Comparison of ENCODE assay signal across 8 cellular contexts in genomic region chr17:16386126-16386507, GRCh38. TPM values are rescaled to one million over a fixed set of nuclear protein-coding genes. Genes with fewer than 3 reads are reported as not detected.
DNase-seq lines count a peak whose midpoint lies in the region; ATAC-seq and TF ChIP-seq lines count a peak whose summit lies in the region.
"Not testable (repeated sequence)": the region's sequence is repeated elsewhere in the genome, so short reads cannot be mapped to it uniquely, and the experiment has no call there.

No MANE protein-coding gene starts in this region.

- H3K4me1 ChIP-seq in BLaER1 treated with 17β-estradiol and CSF1 and Interleukin-3, amounts not matched to agents 10 nM and 100 nM = peaks cover 28 to 49% (median 44%) of the 10 kb centered on the region in 10 experiments
- H3K4me1 ChIP-seq in HEK293 (ENCODE audit: control insufficient read depth, insufficient read depth, low read length) = not testable (repeated sequence)
- H3K4me1 ChIP-seq in RWPE2 (ENCODE audit: insufficient read depth, poor library complexity, severe bottlenecking) (peaks cover 16% of the 10 kb centered on the region), neural progenitor cell (peaks cover 18% of the 10 kb centered on the region), stomach (peaks cover 31 to 62% (median 39%) of the 10 kb centered on the region in 4 donors)

- TF ChIP-seq CTCF in HEK293 (tag by site-specific recombination; IDR thresholded peaks at IDR 0.05); RWPE2 (IDR thresholded peaks at IDR 0.05; ENCODE audit: poor library complexity, severe bottlenecking); neural progenitor cell (IDR thresholded peaks at IDR 0.05); stomach (IDR thresholded peaks at IDR 0.05): not testable (repeated sequence)

- DNase-seq in RWPE2 (ENCODE audit: low spot score); activated naive CD4-positive, alpha-beta T cell treated with anti-CD3 and anti-CD28 coated beads for 36 hours; immature natural killer cell; stomach: not testable (repeated sequence)
- DNase-seq in ecto neural progenitor cell (ENCODE audit: low spot score) (peak; percentile 70), neural progenitor cell (ENCODE audit: low spot score) (peak; percentile 25)

- peaks cover 27% of the 10 kb centered on the region for H3K36me3 Mint-ChIP-seq in activated naive CD4-positive, alpha-beta T cell treated with anti-CD3 and anti-CD28 coated beads for 36 hours (ENCODE audit: low read depth)
- H3K36me3 Mint-ChIP-seq in immature natural killer cell (peaks cover 8 to 27% (median 11%) of the 10 kb centered on the region in 3 donors), neural progenitor cell (peaks cover 21% of the 10 kb centered on the region)

- peaks cover 19 to 33% (median 27%) of the 10 kb centered on the region in 11 experiments for H3K36me3 ChIP-seq in BLaER1 treated with 17β-estradiol and CSF1 and Interleukin-3, amounts not matched to agents 10 nM and 100 nM
- H3K36me3 ChIP-seq in HEK293 (ENCODE audit: control insufficient read depth in 2 of 2, insufficient read depth in 1 of 2, low read length in 2 of 2) (peaks cover 12 to 33% of the 10 kb centered on the region in 2 experiments), RWPE2 (ENCODE audit: low read depth) (peaks cover 15% of the 10 kb centered on the region), stomach (peaks cover 10 to 26% (median 21%) of the 10 kb centered on the region in 4 donors)
- H3K36me3 ChIP-seq in neural progenitor cell = not testable (repeated sequence)

- H3K4me3 Mint-ChIP-seq in activated naive CD4-positive, alpha-beta T cell treated with anti-CD3 and anti-CD28 coated beads for 36 hours = peak overlapping the region; percentile 83
- H3K4me3 Mint-ChIP-seq in immature natural killer cell = peak overlapping the region; percentile 87 to 92 (median 89)
- peak overlapping the region; percentile 92 for H3K4me3 Mint-ChIP-seq in neural progenitor cell

- not testable (repeated sequence) for ATAC-seq in RWPE2 (ENCODE audit: low read depth)

- H3K9me3 Mint-ChIP-seq in activated naive CD4-positive, alpha-beta T cell treated with anti-CD3 and anti-CD28 coated beads for 36 hours; immature natural killer cell; neural progenitor cell: not testable (repeated sequence)

- H3K27me3 Mint-ChIP-seq in activated naive CD4-positive, alpha-beta T cell treated with anti-CD3 and anti-CD28 coated beads for 36 hours (ENCODE audit: low read depth) = not testable (repeated sequence)
- peaks cover 7 to 21% (median 10%) of the 10 kb centered on the region in 3 donors for H3K27me3 Mint-ChIP-seq in immature natural killer cell (ENCODE audit: low read depth in 3 of 3)
- H3K27me3 Mint-ChIP-seq in neural progenitor cell (ENCODE audit: insufficient read depth, low read depth) = peaks cover 18% of the 10 kb centered on the region

- peak overlapping the region in 6 of 11 experiments; percentile 0 to 52 (median 30); a peak in 5 of 22 replicates for H3K27ac ChIP-seq in BLaER1 treated with 17β-estradiol and CSF1 and Interleukin-3, amounts not matched to agents 10 nM and 100 nM
- H3K27ac ChIP-seq in HEK293 (ENCODE audit: extremely low read depth, low read depth, low read length) (peak overlapping the region; percentile 67; the same call in 1 of the 2 replicates), RWPE2 (ENCODE audit: poor library complexity, severe bottlenecking) (peak overlapping the region; percentile 40), stomach (peak overlapping the region; percentile 62 to 98 (median 68))
- H3K27ac ChIP-seq in neural progenitor cell = not testable (repeated sequence)

- H3K27ac Mint-ChIP-seq in activated naive CD4-positive, alpha-beta T cell treated with anti-CD3 and anti-CD28 coated beads for 36 hours; neural progenitor cell: not testable (repeated sequence)
- H3K27ac Mint-ChIP-seq in immature natural killer cell = peak overlapping the region in 4 of 6 donors; percentile 80 to 92 (median 85)

- not testable (repeated sequence) for TF ChIP-seq POLR2A in stomach (IDR thresholded peaks at IDR 0.05)

- POLR2A ChIA-PET in HEK293 (lab: Yijun Ruan, JAX) = interaction anchor here (0.7 to 2.0 kb wide), 5 partner anchors 32 to 1876 kb away, joined by 3 to 16 read pairs (median 5); no protein-coding TSS in a partner anchor

- peaks cover 34% of the 10 kb centered on the region for H3K4me1 Mint-ChIP-seq in activated naive CD4-positive, alpha-beta T cell treated with anti-CD3 and anti-CD28 coated beads for 36 hours (ENCODE audit: low read depth)
- H3K4me1 Mint-ChIP-seq in immature natural killer cell (peaks cover 49 to 55% of the 10 kb centered on the region in 2 donors), neural progenitor cell (peaks cover 31% of the 10 kb centered on the region)

- 31 to 44% (median 40%) methylated on average over 23 of the region's 23 CpGs for WGBS in stomach, 5 donors

- peaks cover 33 to 48% (median 41%) of the 10 kb centered on the region in 11 experiments for H4K20me1 ChIP-seq in BLaER1 treated with 17β-estradiol and CSF1 and Interleukin-3, amounts not matched to agents 10 nM and 100 nM
- peaks cover 38% of the 10 kb centered on the region for H4K20me1 ChIP-seq in neural progenitor cell (ENCODE audit: low read depth)

- H3K9ac ChIP-seq in BLaER1 treated with 17β-estradiol and CSF1 and Interleukin-3, amounts not matched to agents 10 nM and 100 nM = peak overlapping the region; percentile 40 to 71 (median 62); a peak in 20 of 22 replicates
- H3K9ac ChIP-seq in neural progenitor cell = not testable (repeated sequence)

- CTCF ChIA-PET in HEK293 (lab: Yijun Ruan, JAX) = interaction anchor here (0.6 to 2.3 kb wide), 11 partner anchors 11 to 136 kb away, joined by 3 to 21 read pairs (median 4); partner anchors contain the start of gene TRPV2
- CTCF ChIA-PET in activated naive CD4-positive, alpha-beta T cell treated with anti-CD3 and anti-CD28 coated beads for 36 hours (lab: Charles Lee) = interaction anchor here (0.6 to 2.0 kb wide), 6 partner anchors 16 to 135 kb away, joined by 3 to 16 read pairs (median 3); partner anchors contain the start of gene TRPV2

- not testable (repeated sequence) for H3K27me3 ChIP-seq in BLaER1 treated with 17β-estradiol and CSF1 and Interleukin-3, amounts not matched to agents 10 nM and 100 nM; RWPE2 (ENCODE audit: insufficient read depth, poor library complexity, severe bottlenecking); neural progenitor cell; stomach

- peak overlapping the region; percentile 66 to 93 (median 88) for H3K4me2 ChIP-seq in BLaER1 treated with 17β-estradiol and CSF1 and Interleukin-3, amounts not matched to agents 10 nM and 100 nM
- H3K4me2 ChIP-seq in neural progenitor cell = peak overlapping the region; percentile 69

- peaks cover 64% of the 10 kb centered on the region for H3F3A ChIP-seq in neural progenitor cell (ENCODE audit: low read depth)

- H2AFZ ChIP-seq in neural progenitor cell (replicated peaks) = peak overlapping the region; percentile 81

- H3K9me3 ChIP-seq in BLaER1 treated with 17β-estradiol and CSF1 and Interleukin-3, amounts not matched to agents 10 nM and 100 nM (replicated peaks in 1 of 11); HEK293 (ENCODE audit: control insufficient read depth, insufficient read depth, low read depth, low read length); RWPE2 (ENCODE audit: severe bottlenecking); neural progenitor cell (ENCODE audit: low read depth); stomach: not testable (repeated sequence)

- TF ChIP-seq EP300 in stomach (IDR thresholded peaks at IDR 0.05) = not testable (repeated sequence)

- H3K4me3 ChIP-seq in BLaER1 treated with 17β-estradiol and CSF1 and Interleukin-3, amounts not matched to agents 10 nM and 100 nM = peak overlapping the region; percentile 48 to 68 (median 58)
- H3K4me3 ChIP-seq in HEK293 (ENCODE audit: low read depth, low read length); RWPE2 (ENCODE audit: severe bottlenecking): not testable (repeated sequence)
- H3K4me3 ChIP-seq in neural progenitor cell (peak overlapping the region; percentile 53), stomach (peak overlapping the region; percentile 48 to 55 (median 51))

- peaks cover 29% of the 10 kb centered on the region for H3K79me2 ChIP-seq in neural progenitor cell (ENCODE audit: low read depth)

- intact Hi-C loops in activated naive CD4-positive, alpha-beta T cell treated with anti-CD3 and anti-CD28 coated beads for 36 hours (cut with micrococcal nuclease) = loop anchor here (1.0 kb wide), 4 partner anchors 29 to 135 kb away; partner anchors contain the start of gene TRPV2
- intact Hi-C loops in stomach (cut with DNase I; ENCODE audit: low total_unique reads) = not testable (repeated sequence)

RNA-seq across cellular contexts. Expression of gene UBB, which starts 5.2 kb away (rescaled TPM):
- 1,000 to 10,000 TPM; 1,579 to 1,628 TPM for total RNA-seq in activated naive CD4-positive, alpha-beta T cell treated with anti-CD3 and anti-CD28 coated beads for 36 hours
- 1,000 to 10,000 TPM; 3,354 to 4,873 (median 3,832) TPM for polyA plus RNA-seq in immature natural killer cell
- total RNA-seq in neural progenitor cell (ENCODE audit: low replicate concordance) = 1,249 and 1,476 TPM in 2 replicates
- total RNA-seq in stomach = 100 to 1,000 TPM; 621 to 929 (median 784) TPM
- polyA plus RNA-seq in stomach = 1,000 to 10,000 TPM in 2 of 3 donors, 100 to 1,000 TPM in 1; 969 to 2,679 (median 1,248) TPM

RNA-seq across cellular contexts. Expression of gene TRPV2, which starts 29.3 kb away (rescaled TPM):
- total RNA-seq in activated naive CD4-positive, alpha-beta T cell treated with anti-CD3 and anti-CD28 coated beads for 36 hours = 10 to 100 TPM; 23.7 to 24.8 TPM
- polyA plus RNA-seq in immature natural killer cell = 100 to 1,000 TPM; 151 to 206 (median 202) TPM
- total RNA-seq in neural progenitor cell (ENCODE audit: low replicate concordance) = 0.49 and 0.53 TPM in 2 replicates
- 10 to 100 TPM in 1 of 5 donors, 1 to 10 TPM in 3, under 1 TPM in 1; 0.58 to 24.8 (median 4.5) TPM for total RNA-seq in stomach
- 1 to 10 TPM; 5.3 to 8.8 (median 6.4) TPM for polyA plus RNA-seq in stomach

RNA-seq across cellular contexts. Expression of gene CENPV, which starts 32.8 kb away (rescaled TPM):
- 100 to 1,000 TPM; 117 to 121 TPM for total RNA-seq in activated naive CD4-positive, alpha-beta T cell treated with anti-CD3 and anti-CD28 coated beads for 36 hours
- polyA plus RNA-seq in immature natural killer cell (10 to 100 TPM; 14.2 to 28.1 (median 23.1) TPM), stomach (10 to 100 TPM; 32.1 to 41.5 (median 41.4) TPM)
- total RNA-seq in neural progenitor cell (ENCODE audit: low replicate concordance) (220 and 338 TPM in 2 replicates), stomach (100 to 1,000 TPM in 1 of 5 donors, 10 to 100 TPM in 4; 24.5 to 324 (median 34.9) TPM)
